Comparison of ENCODE assay signal across 23 cellular contexts in the genomic region with DNA sequence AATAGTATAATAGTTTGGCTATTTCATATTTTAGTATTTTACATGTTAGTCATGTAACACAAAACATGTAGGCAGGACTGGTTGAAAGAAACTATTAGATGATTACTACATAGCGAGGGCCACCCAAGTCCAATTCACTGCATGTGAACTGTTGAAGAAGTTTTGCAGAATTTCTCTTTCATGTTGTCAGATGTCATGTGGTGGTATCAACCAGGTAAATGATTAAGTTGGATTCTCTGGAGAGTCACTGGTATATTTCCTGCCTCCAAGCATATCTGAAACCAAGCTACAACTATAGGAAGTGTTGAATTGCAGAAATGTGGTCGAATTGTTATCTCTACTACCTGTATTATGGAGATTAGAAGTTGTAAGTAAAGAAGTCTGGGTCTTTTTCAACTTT.
"Had no signal": no experiment of that assay in that cellular context is flagged by ENCODE, and none has a peak within 500 bp of the region (broad histone marks: within the 10 kb centered on the region; RNA-seq: fewer than 3 reads in every experiment).

No MANE protein-coding gene starts in this region.

- H3K4me2 ChIP-seq: smooth muscle cell had no signal

- H3K4me1 ChIP-seq: right lobe of liver, uterus had no signal

- H3K36me3 ChIP-seq: left ventricle myocardium inferior, ovary, right atrium auricular region, right lobe of liver, tibial nerve, uterus had no signal

- ATAC-seq: mucosa of descending colon; naive thymus-derived CD4-positive, alpha-beta T cell; natural killer cell treated with Interleukin-12 subunit alpha and Interleukin-12 subunit beta and Interleukin-15 and Interleukin-18, amount 100 ng/mL, for 72 hours; right lobe of liver; stimulated activated memory B cell treated with anti-CD40 and anti-IgM and Interleukin-4, amounts not matched to agents 10 μg/mL and 1 μg/mL and 100 μg/mL, for 72 hours; stimulated activated naive CD8-positive, alpha-beta T cell treated with anti-CD3 and anti-CD28 coated beads, Interleukin-15, amount 100 ng/mL, for 72 hours had no signal

- H3K4me3 ChIP-seq: left ventricle myocardium inferior, lung, mucosa of descending colon, ovary, right atrium auricular region, right lobe of liver, smooth muscle cell, tibial nerve, uterus had no signal

- FAIRE-seq: islet of Langerhans, kidney had no signal

- H3K9me3 ChIP-seq: left ventricle myocardium inferior, mucosa of descending colon, ovary, right atrium auricular region, right lobe of liver, tibial nerve, uterus had no signal

- H3K27ac ChIP-seq: left ventricle myocardium inferior, ovary, right atrium auricular region, right lobe of liver, uterus had no signal

- DNase-seq: immature natural killer cell; kidney; left ventricle myocardium inferior; midbrain; mucosa of descending colon; naive thymus-derived CD4-positive, alpha-beta T cell; ovary; right lobe of liver; stimulated activated CD4-positive, alpha-beta T cell treated with anti-CD3 and anti-CD28 coated beads, Interleukin-1b, Interleukin-23, amount 100 ng/mL, for 48 hours; stimulated activated CD4-positive, alpha-beta T cell treated with anti-CD3 and anti-CD28 coated beads, Interleukin-2, amount 100 ng/mL, for 48 hours; stimulated activated CD4-positive, alpha-beta T cell treated with anti-CD3 and anti-CD28 coated beads, Interleukin-4, amount 100 ng/mL, for 4 hours; stimulated activated CD8-positive, alpha-beta memory T cell treated with anti-CD3 and anti-CD28 coated beads, Interleukin-4, amount 100 ng/mL, for 48 hours; stimulated activated naive CD4-positive, alpha-beta T cell treated with Interleukin-2 at 50 U/mL for 16 hours; stimulated activated naive CD8-positive, alpha-beta T cell treated with anti-CD3 and anti-CD28 coated beads, Interleukin-15, amount 100 ng/mL, for 72 hours; substantia nigra; uterus had no signal

- H3K27me3 ChIP-seq: ovary, right atrium auricular region, right lobe of liver had no signal
